8 cellular contexts compared by ENCODE assay signal in the genomic region with DNA sequence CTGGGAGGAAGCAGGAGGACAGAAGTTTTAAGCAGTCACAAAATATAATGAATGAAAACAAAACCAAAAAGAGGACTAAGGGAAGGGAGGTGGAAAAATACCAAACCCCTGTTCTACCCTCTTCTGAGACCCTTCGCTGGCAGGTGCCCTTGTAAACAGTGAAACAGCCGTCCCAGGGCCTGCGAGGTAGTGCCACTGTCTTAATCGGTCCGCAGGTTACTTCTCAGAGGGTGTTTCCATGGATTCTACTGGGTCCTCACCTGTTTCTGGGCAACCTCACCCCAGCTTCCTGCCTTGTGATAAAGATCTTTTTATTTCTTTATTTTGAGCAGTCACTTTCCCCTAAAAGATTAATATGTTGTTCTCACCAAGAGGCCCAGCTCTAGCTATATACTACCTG.
DNase-seq lines count a peak whose midpoint lies in the region; ATAC-seq and TF ChIP-seq lines count a peak whose summit lies in the region.

No MANE protein-coding gene starts in this region.

- H3K36me3 ChIP-seq in Peyer's patch (no peaks in the 10 kb centered on the region), smooth muscle cell (ENCODE audit: low read depth) (no peaks in the 10 kb centered on the region)

- H3K4me1 ChIP-seq in Peyer's patch, result peaks cover 0 to 35% (median 10%) of the 10 kb centered on the region in 4 donors
- H3K4me1 ChIP-seq in smooth muscle cell (ENCODE audit: low read depth), result peaks cover 13% of the 10 kb centered on the region

- peaks cover 38% of the 10 kb centered on the region in 2 donors for H3K4me1 Mint-ChIP-seq in effector memory CD8-positive, alpha-beta T cell (ENCODE audit: low read depth in 2 of 2)

- H4K20me1 ChIP-seq in smooth muscle cell (ENCODE audit: low read depth), result no peaks in the 10 kb centered on the region

- peak overlapping the region; percentile 80 for H3K4me2 ChIP-seq in smooth muscle cell

- no peaks in the 10 kb centered on the region for H3K27me3 Mint-ChIP-seq in effector memory CD8-positive, alpha-beta T cell

- peak overlapping the region; percentile 89 for H3K9ac ChIP-seq in smooth muscle cell (ENCODE audit: low read depth)

- H2AFZ ChIP-seq in smooth muscle cell (ENCODE audit: low read depth), result no peak overlapping the region

- H3F3A ChIP-seq in smooth muscle cell (ENCODE audit: low read depth), result peaks cover 13% of the 10 kb centered on the region

- H3K27ac ChIP-seq in Peyer's patch (peak overlapping the region; percentile 1 to 70 (median 42)), smooth muscle cell (ENCODE audit: low read depth) (peak overlapping the region; percentile 98)

- H3K4me3 Mint-ChIP-seq in effector memory CD8-positive, alpha-beta T cell, result peak overlapping the region; percentile 82 to 87

- H3K9me3 ChIP-seq in Peyer's patch (no peaks in the 10 kb centered on the region), smooth muscle cell (replicated peaks; ENCODE audit: low read depth) (no peaks in the 10 kb centered on the region)

- H3K9me3 Mint-ChIP-seq in effector memory CD8-positive, alpha-beta T cell, result no peaks in the 10 kb centered on the region

- H3K27ac Mint-ChIP-seq in effector memory CD8-positive, alpha-beta T cell, result peak overlapping the region; percentile 86 to 91

- H3K4me3 ChIP-seq in Peyer's patch, result no peak overlapping the region
- H3K4me3 ChIP-seq in smooth muscle cell, result peak overlapping the region; percentile 61

- no peaks in the 10 kb centered on the region for H3K79me2 ChIP-seq in smooth muscle cell (ENCODE audit: low read depth)

- peak; percentile 2 for ATAC-seq in effector memory CD8-positive, alpha-beta T cell (replicated peaks)
- ATAC-seq in HG02840 (IDR thresholded peaks at IDR 0.05; ENCODE audit: low FRiP score, unreplicated experiment) (no peak), HG03135 (IDR thresholded peaks at IDR 0.05; ENCODE audit: unreplicated experiment) (no peak)

- no peak for TF ChIP-seq POLR2A in Peyer's patch (IDR thresholded peaks at IDR 0.05)

- TF ChIP-seq CTCF in Peyer's patch (IDR thresholded peaks at IDR 0.05) (no peak), smooth muscle cell (IDR thresholded peaks at IDR 0.05; ENCODE audit: borderline replicate concordance, insufficient read depth, poor library complexity, severe bottlenecking) (no peak)

- peak; percentile 40 for DNase-seq in NCI-H748 (lab: John Stamatoyannopoulos, UW; ENCODE audit: unreplicated experiment)
- DNase-seq in NCI-H748 treated with DMSO at 0.1 percent for 48 hours (lab: John Stamatoyannopoulos, UW), result no peak
- no peak for DNase-seq in Peyer's patch
- peak in 1 of 3 experiments; percentile 15 for DNase-seq in effector memory CD8-positive, alpha-beta T cell
- DNase-seq in smooth muscle cell (lab: John Stamatoyannopoulos, UW; ENCODE audit: unreplicated experiment), result no peak
- no peak for DNase-seq in NCI-H1417 (lab: John Stamatoyannopoulos, UW)

- WGBS in smooth muscle cell (ENCODE audit: low lambda C conversion rate), result 42% methylated on average over 5 of the region's 5 CpGs

- peaks cover 46% of the 10 kb centered on the region for H3K36me3 Mint-ChIP-seq in effector memory CD8-positive, alpha-beta T cell (ENCODE audit: insufficient read depth)

- H3K27me3 ChIP-seq in Peyer's patch (no peaks in the 10 kb centered on the region), smooth muscle cell (ENCODE audit: low read depth) (no peaks in the 10 kb centered on the region)
